Comparison of ENCODE assay signal across 1 cellular context in genomic region chr5:83473344-83474169, GRCh38.
TF ChIP-seq lines count a peak whose summit lies in the region.

No MANE protein-coding gene starts in this region.

TF ChIP-seq in HepG2, 621 proteins besides CTCF, POLR2A, EP300 and RAD21 (continued from another document and continues in another):
- TF ChIP-seq ZNF318 (CRISPR knock-in tag; IDR thresholded peaks at IDR 0.05) (no peak), MED8 (CRISPR knock-in tag; IDR thresholded peaks at IDR 0.05; ENCODE audit: insufficient replicate concordance) (no peak), RERE (CRISPR knock-in tag; IDR thresholded peaks at IDR 0.05; ENCODE audit: low read depth) (no peak), CERS6 (CRISPR knock-in tag; IDR thresholded peaks at IDR 0.05) (no peak), ZNF354B (CRISPR knock-in tag; IDR thresholded peaks at IDR 0.05) (no peak), KDM5B (CRISPR knock-in tag; IDR thresholded peaks at IDR 0.05; ENCODE audit: borderline replicate concordance) (0 out of 2 replicates have a peak, but pooled peaks have one; percentile 46), SRSF4 (IDR thresholded peaks at IDR 0.05; ENCODE audit: low read depth, low read length, poor library complexity, severe bottlenecking) (no peak), SP4 (CRISPR knock-in tag; IDR thresholded peaks at IDR 0.05) (no peak), ZBED4 (CRISPR knock-in tag; IDR thresholded peaks at IDR 0.05; ENCODE audit: borderline replicate concordance) (no peak), CEBPB (IDR thresholded peaks at IDR 0.05; ENCODE audit: borderline replicate concordance, low read depth, low read length) (no peak), FOSL2 (CRISPR knock-in tag; IDR thresholded peaks at IDR 0.05) (0 out of 2 replicates have a peak, but pooled peaks have one; percentile 6), MAX (IDR thresholded peaks at IDR 0.05) (peak; percentile 4; the same call in 1 of the 2 replicates), CC2D1A (CRISPR knock-in tag; IDR thresholded peaks at IDR 0.05) (no peak), RBM39 (IDR thresholded peaks at IDR 0.05; ENCODE audit: low read depth, low read length, poor library complexity, severe bottlenecking) (no peak), PATZ1 (CRISPR knock-in tag; IDR thresholded peaks at IDR 0.05) (no peak), ZMYM2 (CRISPR knock-in tag; IDR thresholded peaks at IDR 0.05) (no peak), KAT8 (CRISPR knock-in tag; IDR thresholded peaks at IDR 0.05) (peak; percentile 28; the same call in 1 of the 2 replicates), DZIP1 (CRISPR knock-in tag; IDR thresholded peaks at IDR 0.05) (no peak), THRA (CRISPR knock-in tag; IDR thresholded peaks at IDR 0.05; ENCODE audit: borderline replicate concordance) (no peak), SALL1 (CRISPR knock-in tag; IDR thresholded peaks at IDR 0.05) (no peak), MED13 (CRISPR knock-in tag; IDR thresholded peaks at IDR 0.05) (no peak), DMAP1 (CRISPR knock-in tag; IDR thresholded peaks at IDR 0.05) (no peak), POGZ (CRISPR knock-in tag; IDR thresholded peaks at IDR 0.05) (0 out of 2 replicates have a peak, but pooled peaks have one; percentile 14), ZNF136 (CRISPR knock-in tag; IDR thresholded peaks at IDR 0.05; ENCODE audit: low read depth) (no peak), E2F5 (CRISPR knock-in tag; conservative IDR thresholded peaks at IDR 0.05) (no peak)
